In the genomic region with DNA sequence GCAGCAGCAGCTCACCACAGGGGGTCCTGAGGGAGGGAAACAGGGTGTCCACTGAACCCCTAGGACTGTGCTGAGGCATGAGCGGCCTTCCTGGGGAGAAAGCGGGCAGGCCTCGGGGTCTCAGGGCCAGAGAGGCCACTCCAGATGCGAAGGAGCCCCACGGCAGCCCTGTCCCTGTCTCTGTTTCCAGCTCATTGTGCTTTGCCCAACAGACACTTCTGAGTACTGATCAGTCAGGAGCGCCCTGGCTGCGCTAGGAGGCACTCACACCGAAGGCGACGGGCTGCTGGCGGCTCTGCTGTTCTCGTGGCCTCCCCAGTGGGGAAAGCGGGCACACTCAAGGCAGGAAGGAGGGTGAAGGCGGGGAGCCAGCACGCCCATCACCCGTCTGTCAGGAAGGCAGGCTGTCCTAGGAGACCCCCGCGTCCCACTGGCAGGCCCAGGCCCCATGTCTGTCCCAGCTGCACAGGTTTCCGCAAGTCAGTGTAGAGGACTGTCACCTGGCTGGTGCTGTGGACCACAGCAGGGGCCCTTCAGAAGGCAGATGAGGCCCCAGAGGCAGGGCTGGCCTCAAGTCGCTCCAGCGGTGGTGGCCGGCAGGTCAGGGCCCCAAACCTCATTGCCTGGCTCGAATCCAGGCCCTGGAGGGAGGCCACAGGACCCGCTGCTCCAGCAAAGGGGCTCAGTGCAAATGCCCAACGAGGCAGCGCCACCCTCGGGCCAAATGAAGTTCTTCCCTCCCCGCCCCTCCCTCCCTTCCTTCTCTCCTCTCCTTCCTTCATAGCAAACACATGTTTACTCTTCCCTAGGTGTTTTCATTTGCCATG, we compare ENCODE assay signal across 9 cellular contexts. TPM values are rescaled to one million over a fixed set of nuclear protein-coding genes. Genes with fewer than 3 reads are reported as not detected.
A peak's percentile ranks its signal among the peaks of the same experiment; 100 is the strongest.
DNase-seq lines count a peak whose midpoint lies in the region; ATAC-seq, FAIRE-seq and TF ChIP-seq lines count a peak whose summit lies in the region.
"Had no signal": no experiment of that assay in that cellular context is flagged by ENCODE, and none has a peak within 500 bp of the region (broad histone marks: within the 10 kb centered on the region; RNA-seq: fewer than 3 reads in every experiment).

No MANE protein-coding gene starts in this region.

- H3K4me3 ChIP-seq in SK-N-SH (ENCODE audit: low read depth in 2 of 2, low read length in 1 of 2) = no peak overlapping the region
- peak overlapping the region; percentile 51 to 73 (median 53) for H3K4me3 ChIP-seq in HepG2 (replicated peaks in 1 of 3; ENCODE audit: insufficient read depth in 1 of 3, low read depth in 2 of 3, low read length in 3 of 3)

- H3K27me3 ChIP-seq in SK-N-SH (ENCODE audit: insufficient read depth) (no peaks in the 10 kb centered on the region), HepG2 (ENCODE audit: control insufficient read depth in 1 of 2, insufficient read depth in 2 of 2, low read length in 2 of 2) (peaks cover 9 to 40% of the 10 kb centered on the region in 2 experiments)

- no peaks in the 10 kb centered on the region for H3F3A ChIP-seq in SK-N-SH (replicated peaks; ENCODE audit: insufficient read depth)

- no peak overlapping the region for H3K9ac ChIP-seq in SK-N-SH
- peak overlapping the region; percentile 50; the same call in 1 of the 2 replicates for H3K9ac ChIP-seq in HepG2 (ENCODE audit: insufficient read depth, low read depth, low read length)

- in situ Hi-C loops in HepG2 (cut with HindIII; ENCODE audit: extremely low pct_ligation_motif_present, low pct_unique_long_range_greater_than_20kb) = loop anchor here (5.0 kb wide), 1 partner anchor 250 kb away; a partner anchor contains a TSS

- POLR2A ChIA-PET in SK-N-SH (lab: Yijun Ruan, JAX) (no interaction called here), HepG2 (lab: Yijun Ruan, JAX) (interaction anchor here (0.9 to 3.2 kb wide), 3 partner anchors 42 to 249 kb away, joined by 3 to 18 read pairs (median 4); a partner anchor contains a TSS)

- no peaks in the 10 kb centered on the region for H3K36me3 ChIP-seq in SK-N-SH (replicated peaks in 1 of 2; ENCODE audit: control insufficient read depth in 1 of 2, insufficient read depth in 2 of 2, low read length in 1 of 2)
- H3K36me3 ChIP-seq in HepG2 (replicated peaks in 1 of 2; ENCODE audit: control insufficient read depth in 1 of 2, insufficient read depth in 2 of 2, low read length in 2 of 2) = no peaks in the 10 kb centered on the region

- peaks cover 0 to 12% of the 10 kb centered on the region in 2 experiments; a peak in 1 of 4 replicates for H3K4me1 ChIP-seq in SK-N-SH (ENCODE audit: control insufficient read depth in 1 of 2, insufficient read depth in 2 of 2, low read depth in 1 of 2, low read length in 1 of 2)
- peaks cover 56% of the 10 kb centered on the region for H3K4me1 ChIP-seq in HepG2 (ENCODE audit: insufficient read depth, low read length)

- H4K20me1 ChIP-seq in SK-N-SH (ENCODE audit: insufficient read depth) (no peaks in the 10 kb centered on the region), HepG2 (ENCODE audit: insufficient read depth, low read length) (no peaks in the 10 kb centered on the region)

- H3K9me3 ChIP-seq in SK-N-SH = peaks cover 1% of the 10 kb centered on the region; the same call in 1 of the 2 replicates
- no peaks in the 10 kb centered on the region for H3K9me3 ChIP-seq in HepG2 (ENCODE audit: low read length)

- DNase-seq in NCI-H82 (lab: John Stamatoyannopoulos, UW) = peak; percentile 58
- DNase-seq in NCI-H82 treated with DMSO at 0.1 percent for 48 hours (lab: John Stamatoyannopoulos, UW; ENCODE audit: unreplicated experiment) = no peak
- peak; percentile 50 for DNase-seq in SK-N-SH
- peak; percentile 52 for DNase-seq in HepG2 (ENCODE audit: low spot score)
- no peak for DNase-seq in stimulated activated CD4-positive, alpha-beta T cell treated with anti-CD3 and anti-CD28 coated beads, Interleukin-4, amount 100 ng/mL, for 1 hour
- no peak for DNase-seq in dedifferentiated amniotic fluid mesenchymal stem cell (ENCODE audit: extremely low spot score)

- no peaks in the 10 kb centered on the region for H3K9me2 ChIP-seq in SK-N-SH

- no peak overlapping the region for H2AFZ ChIP-seq in SK-N-SH (ENCODE audit: low read depth)
- no peak overlapping the region for H2AFZ ChIP-seq in HepG2 (ENCODE audit: low read length)

- CTCF ChIA-PET in SK-N-SH (lab: Yijun Ruan, JAX) (interaction anchor here (1.1 to 1.3 kb wide), 3 partner anchors 27 to 249 kb away, joined by 3 to 4 read pairs (median 3); no protein-coding TSS in a partner anchor), HepG2 (lab: Yijun Ruan, JAX; ENCODE audit: low intra/inter-chr PET ratio, low total read pairs) (interaction anchor here (1.0 to 1.5 kb wide), 2 partner anchors 183 to 249 kb away, joined by 5 read pairs; no protein-coding TSS in a partner anchor)

- H3K4me2 ChIP-seq in SK-N-SH = no peak overlapping the region
- peak overlapping the region; percentile 95 for H3K4me2 ChIP-seq in HepG2 (ENCODE audit: low read depth, low read length)

- TF ChIP-seq RAD21 in SK-N-SH (IDR thresholded peaks at IDR 0.05; ENCODE audit: low read length) (0 out of 2 replicates have a peak, but pooled peaks have one; percentile 10), HepG2 (CRISPR knock-in tag; IDR thresholded peaks at IDR 0.05) (peak; percentile 74; the same call in 1 of the 2 replicates)

- BruUV-seq in HepG2 (replicated peaks; lab: Mats Ljungman, UMichigan) = no TSS peak

- H3K27ac ChIP-seq in SK-N-SH (ENCODE audit: low read depth in 2 of 2, low read length in 1 of 2) (no peak overlapping the region), HepG2 (ENCODE audit: extremely low read length, insufficient read depth, low read length) (no peak overlapping the region)

- 82% methylated on average over 19 of the region's 28 CpGs for WGBS in SK-N-SH (ENCODE audit: low lambda C conversion rate)
- WGBS in HepG2 (ENCODE audit: low lambda C conversion rate) = 65% methylated on average over 24 of the region's 28 CpGs

- peak; percentile 33 for TF ChIP-seq CTCF in SK-N-SH (IDR thresholded peaks at IDR 0.05)
- TF ChIP-seq CTCF in HepG2 (CRISPR knock-in tag; IDR thresholded peaks at IDR 0.05) = peak; percentile 87

- no peak for TF ChIP-seq POLR2A in HepG2 (IDR thresholded peaks at IDR 0.05; ENCODE audit: insufficient read depth in 1 of 2, low read depth in 2 of 2, low read length in 2 of 2)

- H3K79me2 ChIP-seq in SK-N-SH (ENCODE audit: insufficient read depth) (no peaks in the 10 kb centered on the region), HepG2 (ENCODE audit: insufficient read depth, low read length) (no peaks in the 10 kb centered on the region)

- ATAC-seq in HG02678 (IDR thresholded peaks at IDR 0.05; ENCODE audit: unreplicated experiment) = peak; percentile 16
- peak; percentile 40 for ATAC-seq in HepG2
- ATAC-seq in HG03521 (IDR thresholded peaks at IDR 0.05; ENCODE audit: unreplicated experiment) = no peak

- no peak for FAIRE-seq in HepG2 (lab: Jason Lieb, UNC)

- intact Hi-C loops in HepG2 (cut with micrococcal nuclease; ENCODE audit: unreplicated experiment) = loop anchor here (1.0 to 5.0 kb wide), 4 partner anchors 46 to 249 kb away; a partner anchor contains a TSS

- TF ChIP-seq EP300 in SK-N-SH (IDR thresholded peaks at IDR 0.05; ENCODE audit: borderline replicate concordance in 1 of 2, low read depth in 1 of 2, low read length in 1 of 2) = no peak
- no peak for TF ChIP-seq EP300 in HepG2 (IDR thresholded peaks at IDR 0.05; ENCODE audit: low read depth in 2 of 2, low read length in 2 of 2)
- no peak for TF ChIP-seq EP300 in HepG2 (CRISPR knock-in tag; IDR thresholded peaks at IDR 0.05; ENCODE audit: borderline replicate concordance)

RNA-seq across cellular contexts. Expression of a gene that starts 6.8 kb away (rescaled TPM):
- 0.03 and 0.05 TPM in 2 replicates for polyA plus RNA-seq in SK-N-SH (2012; rRNA removed)
- polyA plus RNA-seq in SK-N-SH (2012; cell fraction: cytosol; rRNA removed) = not detected in 2 replicates
- polyA plus RNA-seq in SK-N-SH (2012; cell fraction: nucleus; rRNA removed) = 0.07 and 0.08 TPM in 2 replicates
- 0.35 and 0.80 TPM in 2 replicates for total RNA-seq in HepG2 (2016; rRNA removed; fragmentation: Illumina TruSeq; extraction: Trizol)
- 0.09 TPM in 1 of 2 replicates, not detected in the other for total RNA-seq in HepG2 (2016; cell fraction: cytosol; rRNA removed; fragmentation: Illumina TruSeq; extraction: Trizol; ENCODE audit: low read depth)
- 0.51 and 1.2 TPM in 2 replicates for total RNA-seq in HepG2 (2016; cell fraction: insoluble cytoplasmic fraction; rRNA removed; fragmentation: Illumina TruSeq; extraction: Trizol)
- 0.34 and 0.38 TPM in 2 replicates for total RNA-seq in HepG2 (2016; cell fraction: membrane; rRNA removed; fragmentation: Illumina TruSeq; extraction: Trizol)
- total RNA-seq in HepG2 (2016; cell fraction: nucleus; rRNA removed; fragmentation: Illumina TruSeq; extraction: Trizol) = 0.47 and 0.62 TPM in 2 replicates
- polyA plus RNA-seq in HepG2 (2011; rRNA removed) = 0.42 and 0.45 TPM in 2 replicates
- 0.29 and 0.58 TPM in 2 replicates for polyA plus RNA-seq in HepG2 (2011; cell fraction: cytosol; rRNA removed)
- 2.1 TPM in 2 replicates for polyA plus RNA-seq in HepG2 (2011; cell fraction: nucleus; rRNA removed)
- 0.66 and 0.68 TPM in 2 replicates for polyA plus RNA-seq in HepG2 (2012)
- polyA plus RNA-seq in HepG2 (2016; cell fraction: cytosol; fragmentation: Illumina TruSeq; extraction: Trizol; ENCODE audit: low read depth) = 0.03 and 0.12 TPM in 2 replicates
- polyA plus RNA-seq in HepG2 (2016; cell fraction: insoluble cytoplasmic fraction; fragmentation: Illumina TruSeq; extraction: Trizol; ENCODE audit: low read depth) = 0.39 and 0.45 TPM in 2 replicates
- 0.17 and 0.19 TPM in 2 replicates for polyA plus RNA-seq in HepG2 (2016; cell fraction: membrane; fragmentation: Illumina TruSeq; extraction: Trizol; ENCODE audit: low read depth)
- 0.68 and 1.8 TPM in 2 replicates for polyA plus RNA-seq in HepG2 (2016; cell fraction: nucleus; fragmentation: Illumina TruSeq; extraction: Trizol; ENCODE audit: insufficient read depth, low read depth)
- polyA minus RNA-seq in HepG2 (2011; rRNA and poly(A)+ RNA removed; ENCODE audit: low replicate concordance) = 0.05 and 1.2 TPM in 2 replicates
- polyA minus RNA-seq in HepG2 (2011; cell fraction: cytosol; rRNA and poly(A)+ RNA removed) = 0.40 and 0.53 TPM in 2 replicates
- 0.39 and 0.50 TPM in 2 replicates for polyA minus RNA-seq in HepG2 (2011; cell fraction: nucleus; rRNA and poly(A)+ RNA removed)

RNA-seq across cellular contexts. Expression of a gene that starts 31.6 kb away (rescaled TPM):
- polyA plus RNA-seq in SK-N-SH (2012; rRNA removed) = not detected in 2 replicates
- polyA plus RNA-seq in SK-N-SH (2012; cell fraction: cytosol; rRNA removed) = not detected in 2 replicates
- not detected in 2 replicates for polyA plus RNA-seq in SK-N-SH (2012; cell fraction: nucleus; rRNA removed)
- total RNA-seq in HepG2 (2016; rRNA removed; fragmentation: Illumina TruSeq; extraction: Trizol) = not detected in 2 replicates
- total RNA-seq in HepG2 (2016; cell fraction: cytosol; rRNA removed; fragmentation: Illumina TruSeq; extraction: Trizol; ENCODE audit: low read depth) = not detected in 2 replicates
- total RNA-seq in HepG2 (2016; cell fraction: insoluble cytoplasmic fraction; rRNA removed; fragmentation: Illumina TruSeq; extraction: Trizol) = not detected in 2 replicates
- not detected in 2 replicates for total RNA-seq in HepG2 (2016; cell fraction: membrane; rRNA removed; fragmentation: Illumina TruSeq; extraction: Trizol)
- not detected in 2 replicates for total RNA-seq in HepG2 (2016; cell fraction: nucleus; rRNA removed; fragmentation: Illumina TruSeq; extraction: Trizol)
- polyA plus RNA-seq in HepG2 (2011; rRNA removed) = 0.05 and 0.07 TPM in 2 replicates
- polyA plus RNA-seq in HepG2 (2011; cell fraction: cytosol; rRNA removed) = 0.03 and 0.05 TPM in 2 replicates
- 0.35 and 0.38 TPM in 2 replicates for polyA plus RNA-seq in HepG2 (2011; cell fraction: nucleus; rRNA removed)
- not detected in 2 replicates for polyA plus RNA-seq in HepG2 (2012)
- polyA plus RNA-seq in HepG2 (2016; cell fraction: cytosol; fragmentation: Illumina TruSeq; extraction: Trizol; ENCODE audit: low read depth) = not detected in 2 replicates
- not detected in 2 replicates for polyA plus RNA-seq in HepG2 (2016; cell fraction: insoluble cytoplasmic fraction; fragmentation: Illumina TruSeq; extraction: Trizol; ENCODE audit: low read depth)
- not detected in 2 replicates for polyA plus RNA-seq in HepG2 (2016; cell fraction: membrane; fragmentation: Illumina TruSeq; extraction: Trizol; ENCODE audit: low read depth)
- not detected in 2 replicates for polyA plus RNA-seq in HepG2 (2016; cell fraction: nucleus; fragmentation: Illumina TruSeq; extraction: Trizol; ENCODE audit: insufficient read depth, low read depth)
- polyA minus RNA-seq in HepG2 (2011; rRNA and poly(A)+ RNA removed; ENCODE audit: low replicate concordance) = 0.23 and 0.42 TPM in 2 replicates
- polyA minus RNA-seq in HepG2 (2011; cell fraction: cytosol; rRNA and poly(A)+ RNA removed) = not detected in 2 replicates
- polyA minus RNA-seq in HepG2 (2011; cell fraction: nucleus; rRNA and poly(A)+ RNA removed) = 0.12 and 0.39 TPM in 2 replicates
- total RNA-seq: activated CD8-positive, alpha-beta memory T cell treated with anti-CD3 and anti-CD28 coated beads for 36 hours had no signal

RNA-seq across cellular contexts. Expression of a gene that starts 46.1 kb away (rescaled TPM):
- polyA plus RNA-seq in SK-N-SH (2012; rRNA removed) (19.1 and 20.9 TPM in 2 replicates), HepG2 (2011; rRNA removed) (27.9 and 29.8 TPM in 2 replicates)
- 13.0 and 17.2 TPM in 2 replicates for polyA plus RNA-seq in SK-N-SH (2012; cell fraction: cytosol; rRNA removed)
- polyA plus RNA-seq in SK-N-SH (2012; cell fraction: nucleus; rRNA removed) = 25.5 and 29.9 TPM in 2 replicates
- 31.6 and 38.6 TPM in 2 replicates for total RNA-seq in HepG2 (2016; rRNA removed; fragmentation: Illumina TruSeq; extraction: Trizol)
- total RNA-seq in HepG2 (2016; cell fraction: cytosol; rRNA removed; fragmentation: Illumina TruSeq; extraction: Trizol; ENCODE audit: low read depth) = 12.3 and 14.5 TPM in 2 replicates
- total RNA-seq in HepG2 (2016; cell fraction: insoluble cytoplasmic fraction; rRNA removed; fragmentation: Illumina TruSeq; extraction: Trizol) = 30.5 and 37.5 TPM in 2 replicates
- 23.6 and 24.7 TPM in 2 replicates for total RNA-seq in HepG2 (2016; cell fraction: membrane; rRNA removed; fragmentation: Illumina TruSeq; extraction: Trizol)
- total RNA-seq in HepG2 (2016; cell fraction: nucleus; rRNA removed; fragmentation: Illumina TruSeq; extraction: Trizol) = 29.1 and 39.0 TPM in 2 replicates
- 17.1 and 23.0 TPM in 2 replicates for polyA plus RNA-seq in HepG2 (2011; cell fraction: cytosol; rRNA removed)
- 64.3 and 65.1 TPM in 2 replicates for polyA plus RNA-seq in HepG2 (2011; cell fraction: nucleus; rRNA removed)
- polyA plus RNA-seq in HepG2 (2012) = 22.1 and 29.8 TPM in 2 replicates
- 13.7 and 14.3 TPM in 2 replicates for polyA plus RNA-seq in HepG2 (2016; cell fraction: cytosol; fragmentation: Illumina TruSeq; extraction: Trizol; ENCODE audit: low read depth)
- 25.9 and 34.7 TPM in 2 replicates for polyA plus RNA-seq in HepG2 (2016; cell fraction: insoluble cytoplasmic fraction; fragmentation: Illumina TruSeq; extraction: Trizol; ENCODE audit: low read depth)
- 18.7 and 19.5 TPM in 2 replicates for polyA plus RNA-seq in HepG2 (2016; cell fraction: membrane; fragmentation: Illumina TruSeq; extraction: Trizol; ENCODE audit: low read depth)
- polyA plus RNA-seq in HepG2 (2016; cell fraction: nucleus; fragmentation: Illumina TruSeq; extraction: Trizol; ENCODE audit: insufficient read depth, low read depth) = 41.1 and 45.5 TPM in 2 replicates
- 43.6 and 66.5 TPM in 2 replicates for polyA minus RNA-seq in HepG2 (2011; rRNA and poly(A)+ RNA removed; ENCODE audit: low replicate concordance)
- 13.8 and 14.8 TPM in 2 replicates for polyA minus RNA-seq in HepG2 (2011; cell fraction: cytosol; rRNA and poly(A)+ RNA removed)
- polyA minus RNA-seq in HepG2 (2011; cell fraction: nucleus; rRNA and poly(A)+ RNA removed) = 50.2 and 65.3 TPM in 2 replicates

RNA-seq across cellular contexts. Expression of a gene that starts 51.9 kb away (rescaled TPM):
- polyA plus RNA-seq in SK-N-SH (2012; rRNA removed) (1.3 and 1.5 TPM in 2 replicates), HepG2 (2011; rRNA removed) (0.05 and 0.09 TPM in 2 replicates)
- polyA plus RNA-seq in SK-N-SH (2012; cell fraction: cytosol; rRNA removed) = 0.58 and 1.2 TPM in 2 replicates
- polyA plus RNA-seq in SK-N-SH (2012; cell fraction: nucleus; rRNA removed) = 2.6 TPM in 2 replicates
- total RNA-seq in HepG2 (2016; rRNA removed; fragmentation: Illumina TruSeq; extraction: Trizol) = not detected in 2 replicates
- total RNA-seq in HepG2 (2016; cell fraction: cytosol; rRNA removed; fragmentation: Illumina TruSeq; extraction: Trizol; ENCODE audit: low read depth) = not detected in 2 replicates
- not detected in 2 replicates for total RNA-seq in HepG2 (2016; cell fraction: insoluble cytoplasmic fraction; rRNA removed; fragmentation: Illumina TruSeq; extraction: Trizol)
- not detected in 2 replicates for total RNA-seq in HepG2 (2016; cell fraction: membrane; rRNA removed; fragmentation: Illumina TruSeq; extraction: Trizol)
- total RNA-seq in HepG2 (2016; cell fraction: nucleus; rRNA removed; fragmentation: Illumina TruSeq; extraction: Trizol) = not detected in 2 replicates
- polyA plus RNA-seq in HepG2 (2011; cell fraction: cytosol; rRNA removed) = 0.06 TPM in 1 of 2 replicates, not detected in the other
- polyA plus RNA-seq in HepG2 (2011; cell fraction: nucleus; rRNA removed) = 0.05 and 0.31 TPM in 2 replicates
- 0.28 TPM in 1 of 2 replicates, not detected in the other for polyA plus RNA-seq in HepG2 (2012)
- not detected in 2 replicates for polyA plus RNA-seq in HepG2 (2016; cell fraction: cytosol; fragmentation: Illumina TruSeq; extraction: Trizol; ENCODE audit: low read depth)
- not detected in 2 replicates for polyA plus RNA-seq in HepG2 (2016; cell fraction: insoluble cytoplasmic fraction; fragmentation: Illumina TruSeq; extraction: Trizol; ENCODE audit: low read depth)
- not detected in 2 replicates for polyA plus RNA-seq in HepG2 (2016; cell fraction: membrane; fragmentation: Illumina TruSeq; extraction: Trizol; ENCODE audit: low read depth)
- not detected in 2 replicates for polyA plus RNA-seq in HepG2 (2016; cell fraction: nucleus; fragmentation: Illumina TruSeq; extraction: Trizol; ENCODE audit: insufficient read depth, low read depth)
- polyA minus RNA-seq in HepG2 (2011; rRNA and poly(A)+ RNA removed; ENCODE audit: low replicate concordance) = 0.22 and 1.4 TPM in 2 replicates
- not detected in 2 replicates for polyA minus RNA-seq in HepG2 (2011; cell fraction: cytosol; rRNA and poly(A)+ RNA removed)
- 0.13 TPM in 1 of 2 replicates, not detected in the other for polyA minus RNA-seq in HepG2 (2011; cell fraction: nucleus; rRNA and poly(A)+ RNA removed)

Comparison
In these comparisons a context has a peak if more than half of its experiments do, and no peak if none do; other contexts are left out.
1. DNase-seq: peak in NCI-H82 (single experiment), SK-N-SH (single experiment) and HepG2 (single experiment); none in NCI-H82 treated with DMSO at 0.1 percent for 48 hours (single experiment), stimulated activated CD4-positive, alpha-beta T cell treated with anti-CD3 and anti-CD28 coated beads, Interleukin-4, amount 100 ng/mL, for 1 hour (single experiment) and dedifferentiated amniotic fluid mesenchymal stem cell (single experiment).
2. H3K4me3 ChIP-seq: peak in HepG2 (3 of 3); none in SK-N-SH (0 of 2).